Comparison of ENCODE assay signal across 8 cellular contexts in genomic region chr1:35192853-35193664, GRCh38. TPM values are rescaled to one million over a fixed set of nuclear protein-coding genes. Genes with fewer than 3 reads are reported as not detected.
DNase-seq lines count a peak whose midpoint lies in the region; ATAC-seq and TF ChIP-seq lines count a peak whose summit lies in the region.

SFPQ (minus strand) TSS chr1:35193145; CDS start chr1:35193049, 96 bp downstream.

- ATAC-seq in GM19328 (IDR thresholded peaks at IDR 0.05; ENCODE audit: unreplicated experiment) (peak; percentile 86), HG03520 (IDR thresholded peaks at IDR 0.05; ENCODE audit: unreplicated experiment) (peak; percentile 83), left colon (peak; percentile 92)

- no peaks in the 10 kb centered on the region for H3K27me3 ChIP-seq in BLaER1 treated with 17β-estradiol and CSF1 and Interleukin-3, amounts not matched to agents 10 nM and 100 nM

- DNase-seq in NCI-H69 (lab: John Stamatoyannopoulos, UW) (peak; percentile 97), coronary artery (ENCODE audit: low spot score) (peak; percentile 97), left colon (peak; percentile 95 to 98)
- DNase-seq in activated CD4-positive, alpha-beta T cell treated with anti-CD3 and anti-CD28 coated beads, Interleukin-2, amount 10 ng/mL, durations not matched to agents 7 days and 5 days, result peak; percentile 97
- DNase-seq in stimulated activated CD4-positive, alpha-beta T cell treated with anti-CD3 and anti-CD28 coated beads, Interleukin-1b, Interleukin-23, amount 100 ng/mL, for 48 hours, result peak; percentile 97

- TF ChIP-seq CTCF in coronary artery (IDR thresholded peaks at IDR 0.05), result no peak

- peak within 1 kb of the TSS; percentile 98 to 100 (median 100) for H3K27ac ChIP-seq in BLaER1 treated with 17β-estradiol and CSF1 and Interleukin-3, amounts not matched to agents 10 nM and 100 nM
- peak within 1 kb of the TSS; percentile 99 to 100 for H3K27ac ChIP-seq in coronary artery

- POLR2A ChIA-PET in activated CD4-positive, alpha-beta T cell treated with anti-CD3 and anti-CD28 coated beads, Interleukin-2, amount 10 ng/mL, durations not matched to agents 7 days and 5 days (lab: Charles Lee), result interaction anchor here (0.7 to 0.8 kb wide), 3 partner anchors 47 to 323 kb away, joined by 4 to 5 read pairs (median 5); partner anchors contain the start of gene ZMYM6

- H3K9ac ChIP-seq in BLaER1 treated with 17β-estradiol and CSF1 and Interleukin-3, amounts not matched to agents 10 nM and 100 nM, result peak within 1 kb of the TSS; percentile 98 to 100 (median 100)

- CTCF ChIA-PET in activated CD4-positive, alpha-beta T cell treated with anti-CD3 and anti-CD28 coated beads, Interleukin-2, amount 10 ng/mL, durations not matched to agents 7 days and 5 days (lab: Charles Lee), result no interaction called here

- H3K4me3 ChIP-seq in BLaER1 treated with 17β-estradiol and CSF1 and Interleukin-3, amounts not matched to agents 10 nM and 100 nM, result peak within 1 kb of the TSS; percentile 90 to 100 (median 100)
- H3K4me3 ChIP-seq in coronary artery, result peak within 1 kb of the TSS; percentile 99

- peak within 1 kb of the TSS; percentile 100 for H3K27ac Mint-ChIP-seq in activated CD4-positive, alpha-beta T cell treated with anti-CD3 and anti-CD28 coated beads, Interleukin-2, amount 10 ng/mL, durations not matched to agents 7 days and 5 days

- peak within 1 kb of the TSS; percentile 92 for H3K4me3 Mint-ChIP-seq in activated CD4-positive, alpha-beta T cell treated with anti-CD3 and anti-CD28 coated beads, Interleukin-2, amount 10 ng/mL, durations not matched to agents 7 days and 5 days

- peaks cover 42% of the 10 kb centered on the region for H3K36me3 Mint-ChIP-seq in activated CD4-positive, alpha-beta T cell treated with anti-CD3 and anti-CD28 coated beads, Interleukin-2, amount 10 ng/mL, durations not matched to agents 7 days and 5 days (ENCODE audit: low read depth)

- peak within 1 kb of the TSS; percentile 55 to 92 (median 74) for H3K4me2 ChIP-seq in BLaER1 treated with 17β-estradiol and CSF1 and Interleukin-3, amounts not matched to agents 10 nM and 100 nM

- H3K4me1 Mint-ChIP-seq in activated CD4-positive, alpha-beta T cell treated with anti-CD3 and anti-CD28 coated beads, Interleukin-2, amount 10 ng/mL, durations not matched to agents 7 days and 5 days, result peaks cover 43% of the 10 kb centered on the region

- intact Hi-C loops in left colon (cut with DNase I, micrococcal nuclease), result no loop called here

- peaks cover 26 to 37% (median 32%) of the 10 kb centered on the region in 10 experiments for H3K4me1 ChIP-seq in BLaER1 treated with 17β-estradiol and CSF1 and Interleukin-3, amounts not matched to agents 10 nM and 100 nM

- peaks cover 0 to 9% (median 0%) of the 10 kb centered on the region in 11 experiments; a peak in 4 of 22 replicates for H3K9me3 ChIP-seq in BLaER1 treated with 17β-estradiol and CSF1 and Interleukin-3, amounts not matched to agents 10 nM and 100 nM (replicated peaks in 1 of 11)

- no peaks in the 10 kb centered on the region for H3K27me3 Mint-ChIP-seq in activated CD4-positive, alpha-beta T cell treated with anti-CD3 and anti-CD28 coated beads, Interleukin-2, amount 10 ng/mL, durations not matched to agents 7 days and 5 days

- H4K20me1 ChIP-seq in BLaER1 treated with 17β-estradiol and CSF1 and Interleukin-3, amounts not matched to agents 10 nM and 100 nM, result peaks cover 38 to 45% (median 40%) of the 10 kb centered on the region in 11 experiments

- H3K36me3 ChIP-seq in BLaER1 treated with 17β-estradiol and CSF1 and Interleukin-3, amounts not matched to agents 10 nM and 100 nM, result peaks cover 34 to 38% (median 38%) of the 10 kb centered on the region in 11 experiments

- no peaks in the 10 kb centered on the region for H3K9me3 Mint-ChIP-seq in activated CD4-positive, alpha-beta T cell treated with anti-CD3 and anti-CD28 coated beads, Interleukin-2, amount 10 ng/mL, durations not matched to agents 7 days and 5 days

RNA-seq across cellular contexts. Expression of gene SFPQ, which starts in this region (rescaled TPM):
- total RNA-seq in activated CD4-positive, alpha-beta T cell treated with anti-CD3 and anti-CD28 coated beads, Interleukin-2, amount 10 ng/mL, durations not matched to agents 7 days and 5 days, result 100 to 1,000 TPM; 375 to 397 TPM
- total RNA-seq in left colon, result 100 to 1,000 TPM; 139 to 170 TPM

Comparison
In these comparisons a context has a peak if more than half of its experiments do, and no peak if none do; other contexts are left out.
1. Peak in every context shown above with its lines: DNase-seq, ATAC-seq, H3K4me3 ChIP-seq and H3K27ac ChIP-seq.